9 cellular contexts compared by ENCODE assay signal in the genomic region with DNA sequence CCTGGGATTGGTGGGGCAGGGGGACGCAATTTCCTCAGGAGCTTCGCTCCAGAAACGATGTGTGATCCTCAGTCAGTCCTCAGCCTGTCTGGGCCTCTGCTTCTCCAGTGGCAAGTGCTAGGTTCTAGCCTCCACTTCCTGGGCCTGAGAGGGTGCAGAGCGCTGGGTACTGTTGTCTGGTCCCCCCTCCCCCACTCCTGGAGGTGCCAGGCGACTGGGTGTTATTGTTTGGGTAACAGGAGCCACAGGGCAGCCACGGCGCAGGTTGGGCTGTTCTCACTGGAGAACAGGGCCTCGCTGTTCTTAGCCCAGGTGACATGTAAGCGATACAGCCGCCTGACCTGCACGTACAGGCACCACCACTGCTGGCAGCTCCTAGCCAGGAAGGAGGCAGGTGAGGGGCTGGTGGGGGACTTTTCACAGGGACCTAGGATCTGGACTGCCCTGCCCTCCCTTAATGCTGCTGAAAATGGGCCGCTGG. TPM values are rescaled to one million over a fixed set of nuclear protein-coding genes. Genes with fewer than 3 reads are reported as not detected.
DNase-seq lines count a peak whose midpoint lies in the region; ATAC-seq and TF ChIP-seq lines count a peak whose summit lies in the region.
"Had no signal": no experiment of that assay in that cellular context is flagged by ENCODE, and none has a peak within 500 bp of the region (broad histone marks: within the 10 kb centered on the region; RNA-seq: fewer than 3 reads in every experiment).

No MANE protein-coding gene starts in this region.

- H3K27me3 Mint-ChIP-seq in activated T-cell treated with anti-CD3 and anti-CD28 coated beads, Interleukin-2, amount 50 U/mL, for 72 hours (ENCODE audit: low read depth) = no peaks in the 10 kb centered on the region

- H3K4me3 Mint-ChIP-seq in activated T-cell treated with anti-CD3 and anti-CD28 coated beads, Interleukin-2, amount 50 U/mL, for 72 hours = peak overlapping the region; percentile 85 to 86

- no peak for TF ChIP-seq POLR2A in upper lobe of left lung (IDR thresholded peaks at IDR 0.05)

- H3K36me3 Mint-ChIP-seq in activated T-cell treated with anti-CD3 and anti-CD28 coated beads, Interleukin-2, amount 50 U/mL, for 72 hours (ENCODE audit: insufficient read depth in 2 of 2) = no peaks in the 10 kb centered on the region

- H3K4me1 ChIP-seq in left lung (peaks cover 12 to 60% of the 10 kb centered on the region in 2 donors), upper lobe of left lung (peaks cover 37 to 71% (median 54%) of the 10 kb centered on the region in 4 donors)

- TF ChIP-seq EP300 in upper lobe of left lung (IDR thresholded peaks at IDR 0.05) = no peak

- H3K27ac ChIP-seq in angular gyrus (ENCODE audit: low read depth, low read length) = peak overlapping the region; percentile 45
- H3K27ac ChIP-seq in left lung = peak overlapping the region; percentile 81 to 85
- H3K27ac ChIP-seq in upper lobe of left lung = peak overlapping the region; percentile 88 to 97 (median 90)

- TF ChIP-seq CTCF in left lung (IDR thresholded peaks at IDR 0.05) (no peak), upper lobe of left lung (IDR thresholded peaks at IDR 0.05) (no peak)

- H3K4me3 ChIP-seq in left lung (peak overlapping the region in 1 of 2 donors; percentile 66), upper lobe of left lung (peak overlapping the region; percentile 11 to 97 (median 90))

- no peaks in the 10 kb centered on the region for H3K9me3 ChIP-seq in left lung
- no peaks in the 10 kb centered on the region for H3K9me3 ChIP-seq in upper lobe of left lung

- H3K27ac Mint-ChIP-seq in activated T-cell treated with anti-CD3 and anti-CD28 coated beads, Interleukin-2, amount 50 U/mL, for 72 hours = no peak overlapping the region

- peaks cover 0 to 4% of the 10 kb centered on the region in 2 donors for H3K36me3 ChIP-seq in left lung
- peaks cover 0 to 2% (median 0%) of the 10 kb centered on the region in 4 donors for H3K36me3 ChIP-seq in upper lobe of left lung

- ATAC-seq in activated T-cell treated with anti-CD3 and anti-CD28 coated beads, Interleukin-2, amount 50 U/mL, for 72 hours (replicated peaks in 1 of 2) = no peak
- ATAC-seq in left lung = peak; percentile 54
- peak in 1 of 2 donors; percentile 56 for ATAC-seq in upper lobe of left lung (ENCODE audit: low FRiP score in 2 of 2)
- no peak for ATAC-seq in GM21576 (IDR thresholded peaks at IDR 0.05; ENCODE audit: unreplicated experiment)

- peaks cover 34% of the 10 kb centered on the region for H3K4me1 Mint-ChIP-seq in activated T-cell treated with anti-CD3 and anti-CD28 coated beads, Interleukin-2, amount 50 U/mL, for 72 hours (ENCODE audit: low read depth)

- H3K9me3 Mint-ChIP-seq in activated T-cell treated with anti-CD3 and anti-CD28 coated beads, Interleukin-2, amount 50 U/mL, for 72 hours = no peaks in the 10 kb centered on the region

- intact Hi-C loops in left lung (cut with DNase I) = no loop called here

- no peak for DNase-seq in activated T-cell treated with anti-CD3 and anti-CD28 coated beads, Interleukin-2, amount 50 U/mL, for 72 hours
- DNase-seq in activated T-cell treated with anti-CD3 and anti-CD28 coated beads, Interleukin-2, amount 50 U/mL, for 48 hours = no peak
- peak; percentile 71 to 81 for DNase-seq in left lung
- peak in 1 of 2 donors; percentile 74 for DNase-seq in upper lobe of left lung
- DNase-seq in anterior cingulate cortex (lab: John Stamatoyannopoulos, UW) = no peak
- no peak for DNase-seq in COLO829 (ENCODE audit: low spot score)
- DNase-seq: activated effector memory CD4-positive, alpha-beta T cell treated with Interleukin-2 at 50 U/mL for 16 hours had no signal

- H3K27me3 ChIP-seq in left lung (no peaks in the 10 kb centered on the region), upper lobe of left lung (no peaks in the 10 kb centered on the region)

- WGBS in upper lobe of left lung, 2 donors = 48 to 57% methylated on average over 4 to 12 of the region's 12 CpGs

RNA-seq across cellular contexts. Expression of gene RPS6KA1, which starts 2.1 kb away (rescaled TPM):
- 100 to 1,000 TPM; 154 to 163 TPM for total RNA-seq in activated T-cell treated with anti-CD3 and anti-CD28 coated beads, Interleukin-2, amount 50 U/mL, for 72 hours
- total RNA-seq in left lung (100 to 1,000 TPM in 1 of 2 donors, 10 to 100 TPM in 1; 85.6 to 104 TPM), upper lobe of left lung (100 to 1,000 TPM in 4 of 6 donors, 10 to 100 TPM in 2; 91.1 to 161 (median 120) TPM)

RNA-seq across cellular contexts. Expression of gene HMGN2, which starts 59.5 kb away (rescaled TPM):
- total RNA-seq in activated T-cell treated with anti-CD3 and anti-CD28 coated beads, Interleukin-2, amount 50 U/mL, for 72 hours = 100 to 1,000 TPM; 434 to 439 TPM
- total RNA-seq in left lung (100 to 1,000 TPM; 266 to 355 TPM), upper lobe of left lung (100 to 1,000 TPM; 166 to 378 (median 267) TPM)

Comparison
In these comparisons a context has a peak if more than half of its experiments do, and no peak if none do; other contexts are left out.
1. DNase-seq: peak in left lung (2 of 2); none in activated T-cell treated with anti-CD3 and anti-CD28 coated beads, Interleukin-2, amount 50 U/mL, for 72 hours (0 of 2), activated T-cell treated with anti-CD3 and anti-CD28 coated beads, Interleukin-2, amount 50 U/mL, for 48 hours (0 of 2), anterior cingulate cortex (0 of 58) and COLO829 (single experiment).
2. Peak in every context shown above with its lines, with median percentiles within 50 percentile points of each other: H3K27ac ChIP-seq.